1 cellular context compared by ENCODE assay signal in the genomic region with DNA sequence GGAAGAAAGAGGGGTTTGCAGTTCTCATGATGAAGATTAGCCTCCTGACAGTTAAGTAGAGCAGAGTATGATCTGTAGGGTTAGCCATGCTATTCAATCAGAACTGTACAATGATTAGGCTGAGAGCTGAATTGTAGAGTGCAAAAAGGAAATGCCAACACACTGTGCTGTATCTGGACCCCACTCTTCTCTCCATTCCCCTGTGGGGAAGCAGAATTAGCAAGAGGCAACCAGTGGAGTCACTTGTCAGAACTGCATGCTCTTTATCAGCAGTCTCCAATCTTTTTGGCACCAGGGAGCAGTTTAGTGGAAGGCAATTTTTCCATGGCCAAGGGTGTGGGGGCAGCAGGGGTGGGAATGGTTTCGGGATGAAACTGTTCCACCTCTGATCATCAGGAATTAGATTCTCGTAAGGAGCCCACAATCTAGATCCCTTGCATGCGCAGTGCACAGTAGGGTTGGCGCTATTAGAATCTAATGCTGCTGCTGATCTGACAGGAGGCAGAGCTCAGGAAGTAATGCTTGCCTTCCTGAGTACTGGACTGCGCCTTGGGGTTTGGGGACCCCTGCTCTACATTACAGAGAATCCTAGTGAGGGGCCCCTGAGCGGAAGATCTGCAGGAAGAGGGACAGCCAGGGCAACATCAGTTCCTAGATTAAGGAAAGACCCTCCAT.
TF ChIP-seq lines count a peak whose summit lies in the region.

No MANE protein-coding gene starts in this region.

TF ChIP-seq in HepG2, 621 proteins besides CTCF, POLR2A, EP300 and RAD21:
- TF ChIP-seq ZNF780A (CRISPR knock-in tag; IDR thresholded peaks at IDR 0.05) (no peak), ZNF180 (CRISPR knock-in tag; IDR thresholded peaks at IDR 0.05; ENCODE audit: borderline replicate concordance, low read depth) (no peak), THAP11 (CRISPR knock-in tag; IDR thresholded peaks at IDR 0.05) (no peak), ZNF124 (CRISPR knock-in tag; IDR thresholded peaks at IDR 0.05) (no peak), PHF21A (CRISPR knock-in tag; IDR thresholded peaks at IDR 0.05) (no peak), NPAS2 (CRISPR knock-in tag; IDR thresholded peaks at IDR 0.05; ENCODE audit: borderline replicate concordance) (no peak), REPIN1 (CRISPR knock-in tag; IDR thresholded peaks at IDR 0.05; ENCODE audit: borderline replicate concordance, low read depth) (no peak)
- TF ChIP-seq, protein P1, sequence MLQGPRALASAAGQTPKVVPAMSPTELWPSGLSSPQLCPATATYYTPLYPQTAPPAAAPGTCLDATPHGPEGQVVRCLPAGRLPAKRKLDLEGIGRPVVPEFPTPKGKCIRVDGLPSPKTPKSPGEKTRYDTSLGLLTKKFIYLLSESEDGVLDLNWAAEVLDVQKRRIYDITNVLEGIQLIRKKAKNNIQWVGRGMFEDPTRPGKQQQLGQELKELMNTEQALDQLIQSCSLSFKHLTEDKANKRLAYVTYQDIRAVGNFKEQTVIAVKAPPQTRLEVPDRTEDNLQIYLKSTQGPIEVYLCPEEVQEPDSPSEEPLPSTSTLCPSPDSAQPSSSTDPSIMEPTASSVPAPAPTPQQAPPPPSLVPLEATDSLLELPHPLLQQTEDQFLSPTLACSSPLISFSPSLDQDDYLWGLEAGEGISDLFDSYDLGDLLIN (CRISPR knock-in tag; IDR thresholded peaks at IDR 0.05; ENCODE audit: borderline replicate concordance): no peak
- TF ChIP-seq, protein P2, sequence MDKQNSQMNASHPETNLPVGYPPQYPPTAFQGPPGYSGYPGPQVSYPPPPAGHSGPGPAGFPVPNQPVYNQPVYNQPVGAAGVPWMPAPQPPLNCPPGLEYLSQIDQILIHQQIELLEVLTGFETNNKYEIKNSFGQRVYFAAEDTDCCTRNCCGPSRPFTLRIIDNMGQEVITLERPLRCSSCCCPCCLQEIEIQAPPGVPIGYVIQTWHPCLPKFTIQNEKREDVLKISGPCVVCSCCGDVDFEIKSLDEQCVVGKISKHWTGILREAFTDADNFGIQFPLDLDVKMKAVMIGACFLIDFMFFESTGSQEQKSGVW (CRISPR knock-in tag; IDR thresholded peaks at IDR 0.05; ENCODE audit: borderline replicate concordance): no peak
